ENCODE assay signal across 15 cellular contexts in the genomic region with DNA sequence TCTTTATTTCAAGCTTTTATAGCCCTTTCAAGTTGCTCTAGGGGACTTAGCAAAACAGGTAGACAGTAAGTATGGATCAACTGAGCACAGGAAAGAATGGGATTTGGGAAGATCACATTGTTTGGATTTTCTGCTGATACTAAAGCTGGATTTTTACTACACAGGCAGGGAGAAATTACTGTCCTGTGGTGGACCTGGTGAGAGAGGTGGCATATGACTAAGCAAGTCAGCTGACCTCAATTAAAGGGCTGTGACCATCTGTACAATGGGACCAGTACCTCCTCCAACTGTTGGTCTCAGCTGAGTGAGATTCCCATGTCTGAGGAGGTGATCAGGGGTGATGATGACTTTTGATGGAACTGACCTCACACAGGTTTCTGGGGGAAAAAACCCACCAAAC. TPM values are rescaled to one million over a fixed set of nuclear protein-coding genes. Genes with fewer than 3 reads are reported as not detected.
DNase-seq lines count a peak whose midpoint lies in the region; ATAC-seq lines count a peak whose summit lies in the region.
"Had no signal": no experiment of that assay in that cellular context is flagged by ENCODE, and none has a peak within 500 bp of the region (broad histone marks: within the 10 kb centered on the region; RNA-seq: fewer than 3 reads in every experiment).

No MANE protein-coding gene starts in this region.

- no peaks in the 10 kb centered on the region for H3K9me3 Mint-ChIP-seq in activated CD8-positive, alpha-beta memory T cell treated with anti-CD3 and anti-CD28 coated beads, Interleukin-2, amount 10 ng/mL, durations not matched to agents 7 days and 5 days (ENCODE audit: low read depth)

- peaks cover 61% of the 10 kb centered on the region for H3K4me1 ChIP-seq in BLaER1
- peaks cover 45 to 46% of the 10 kb centered on the region in 2 donors for H3K4me1 ChIP-seq in mucosa of rectum (ENCODE audit: control insufficient read depth in 2 of 2, insufficient read depth in 2 of 2, low read length in 2 of 2)

- no peak overlapping the region for H3K4me3 ChIP-seq in BLaER1
- H3K4me3 ChIP-seq in mucosa of rectum (ENCODE audit: low read length in 2 of 2), result no peak overlapping the region
- H3K4me3 ChIP-seq: esophagus muscularis mucosa had no signal

- H3K9ac ChIP-seq in BLaER1, result no peak overlapping the region
- no peak overlapping the region for H3K9ac ChIP-seq in mucosa of rectum (ENCODE audit: low read depth in 1 of 2, low read length in 2 of 2)

- ATAC-seq in GM21423 (IDR thresholded peaks at IDR 0.05; ENCODE audit: unreplicated experiment) (peak; percentile 22), GM19467 (IDR thresholded peaks at IDR 0.05; ENCODE audit: unreplicated experiment) (no peak)
- no peak for ATAC-seq in activated CD8-positive, alpha-beta memory T cell treated with anti-CD3 and anti-CD28 coated beads, Interleukin-2, amount 10 ng/mL, durations not matched to agents 7 days and 5 days
- ATAC-seq: sciatic nerve had no signal

- no peak overlapping the region for H3K4me3 Mint-ChIP-seq in activated CD8-positive, alpha-beta memory T cell treated with anti-CD3 and anti-CD28 coated beads, Interleukin-2, amount 10 ng/mL, durations not matched to agents 7 days and 5 days

- H3K36me3 ChIP-seq in BLaER1, result peaks cover 5% of the 10 kb centered on the region; the same call in 1 of the 2 replicates
- H3K36me3 ChIP-seq in mucosa of rectum (ENCODE audit: control insufficient read depth in 2 of 2, insufficient read depth in 2 of 2, low read length in 2 of 2), result no peaks in the 10 kb centered on the region
- H3K36me3 ChIP-seq: esophagus muscularis mucosa had no signal

- H3K4me1 Mint-ChIP-seq in activated CD8-positive, alpha-beta memory T cell treated with anti-CD3 and anti-CD28 coated beads, Interleukin-2, amount 10 ng/mL, durations not matched to agents 7 days and 5 days, result peaks cover 74% of the 10 kb centered on the region

- peak; percentile 65 for DNase-seq in RPMI8226
- DNase-seq in activated CD8-positive, alpha-beta memory T cell treated with anti-CD3 and anti-CD28 coated beads, Interleukin-2, amount 10 ng/mL, durations not matched to agents 7 days and 5 days, result no peak
- no peak for DNase-seq in NK-92 (lab: John Stamatoyannopoulos, UW; ENCODE audit: unreplicated experiment)
- no peak for DNase-seq in HT-29 (ENCODE audit: low spot score)
- DNase-seq: activated CD4-positive, CD25-positive, alpha-beta regulatory T cell; GF-D8; midbrain; NCI-H2171; SHP77 had no signal

- H3K36me3 Mint-ChIP-seq in activated CD8-positive, alpha-beta memory T cell treated with anti-CD3 and anti-CD28 coated beads, Interleukin-2, amount 10 ng/mL, durations not matched to agents 7 days and 5 days, result peaks cover 7% of the 10 kb centered on the region

- H3K27ac Mint-ChIP-seq in activated CD8-positive, alpha-beta memory T cell treated with anti-CD3 and anti-CD28 coated beads, Interleukin-2, amount 10 ng/mL, durations not matched to agents 7 days and 5 days, result no peak overlapping the region

- peaks cover 98% of the 10 kb centered on the region for H4K20me1 ChIP-seq in BLaER1

- CTCF ChIA-PET in activated CD8-positive, alpha-beta memory T cell treated with anti-CD3 and anti-CD28 coated beads, Interleukin-2, amount 10 ng/mL, durations not matched to agents 7 days and 5 days (lab: Charles Lee), result interaction anchor here (0.7 to 1.4 kb wide), 4 partner anchors 8 to 108 kb away, joined by 3 to 4 read pairs (median 4); partner anchors contain the start of gene RREB1

- H3K9me3 ChIP-seq in BLaER1 (no peaks in the 10 kb centered on the region), mucosa of rectum (ENCODE audit: control insufficient read depth in 2 of 2, low read length in 2 of 2) (no peaks in the 10 kb centered on the region)
- H3K9me3 ChIP-seq: esophagus muscularis mucosa had no signal

- peak overlapping the region; percentile 91 for H3K4me2 ChIP-seq in BLaER1

- no peaks in the 10 kb centered on the region for H3K27me3 Mint-ChIP-seq in activated CD8-positive, alpha-beta memory T cell treated with anti-CD3 and anti-CD28 coated beads, Interleukin-2, amount 10 ng/mL, durations not matched to agents 7 days and 5 days

- H3K27ac ChIP-seq in BLaER1 (no peak overlapping the region), mucosa of rectum (ENCODE audit: low read depth in 2 of 2, low read length in 2 of 2) (peak overlapping the region; percentile 16 to 17)
- H3K27ac ChIP-seq: esophagus muscularis mucosa had no signal

- H3K27me3 ChIP-seq in BLaER1, result no peaks in the 10 kb centered on the region
- H3K27me3 ChIP-seq in mucosa of rectum (ENCODE audit: control insufficient read depth in 2 of 2, insufficient read depth in 2 of 2, low read length in 2 of 2), result no peaks in the 10 kb centered on the region
- H3K27me3 ChIP-seq: esophagus muscularis mucosa had no signal

RNA-seq across cellular contexts. Expression of gene RREB1, which starts 28.0 kb away (rescaled TPM):
- 10 to 100 TPM; 20.6 to 24.6 TPM for total RNA-seq in activated CD8-positive, alpha-beta memory T cell treated with anti-CD3 and anti-CD28 coated beads, Interleukin-2, amount 10 ng/mL, durations not matched to agents 7 days and 5 days
- 21.6 and 23.9 TPM in 2 replicates for total RNA-seq in HT-29 (2014; rRNA removed; shearing (Covaris generic))
